Comparison of ENCODE assay signal across 1 cellular context in genomic region chr5:43569236-43569635, GRCh38.
A peak's percentile ranks its signal among the peaks of the same experiment; 100 is the strongest.
TF ChIP-seq lines count a peak whose summit lies in the region.

No MANE protein-coding gene starts in this region.

TF ChIP-seq in K562, 482 proteins besides CTCF, POLR2A, EP300 and RAD21:
- TF ChIP-seq HDAC6 (IDR thresholded peaks at IDR 0.05; ENCODE audit: low read depth, low read length) (no peak), ZNF316 (IDR thresholded peaks at IDR 0.05) (peak; percentile 62; the same call in 1 of the 2 replicates)
